10 cellular contexts compared by ENCODE assay signal in the genomic region with DNA sequence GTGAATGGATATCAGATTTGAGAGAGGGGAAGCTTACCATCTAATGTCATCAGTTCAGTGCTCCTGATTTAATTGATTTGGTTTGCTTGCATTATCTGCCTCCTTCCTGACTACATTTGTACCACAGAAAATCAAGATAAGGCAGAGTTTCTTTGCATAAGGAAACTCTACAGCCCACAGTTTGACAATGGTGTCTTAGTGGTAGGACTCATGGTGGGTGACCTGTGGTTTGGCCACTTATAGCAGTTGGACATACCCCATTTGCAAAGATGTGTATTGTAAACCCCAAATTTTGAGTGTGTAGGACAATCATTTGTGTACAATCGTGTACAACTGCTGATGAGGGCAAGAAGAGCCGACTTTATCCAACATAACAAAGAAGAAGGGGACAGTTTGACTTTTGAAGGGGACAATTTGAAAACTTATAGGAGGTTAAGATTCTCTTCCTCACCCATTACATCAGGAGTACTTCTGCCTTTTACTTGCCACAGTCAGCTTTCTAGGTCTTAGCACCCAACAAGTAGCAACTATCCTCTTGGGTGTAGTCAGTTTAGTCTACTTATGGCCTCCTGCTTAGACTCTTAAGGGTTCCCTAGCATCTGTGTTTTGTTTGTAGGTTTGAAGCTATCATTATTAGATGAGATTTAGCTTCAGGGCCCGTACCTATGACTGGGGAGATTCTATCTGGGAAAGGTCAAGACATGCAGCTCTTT. TPM values are rescaled to one million over a fixed set of nuclear protein-coding genes. Genes with fewer than 3 reads are reported as not detected.
DNase-seq lines count a peak whose midpoint lies in the region; ATAC-seq and TF ChIP-seq lines count a peak whose summit lies in the region.
"Had no signal": no experiment of that assay in that cellular context is flagged by ENCODE, and none has a peak within 500 bp of the region (broad histone marks: within the 10 kb centered on the region; RNA-seq: fewer than 3 reads in every experiment).

No MANE protein-coding gene starts in this region.

- H3K9me3 Mint-ChIP-seq in activated naive CD8-positive, alpha-beta T cell treated with anti-CD3 and anti-CD28 coated beads, Interleukin-2, amount 50 U/mL, for 24 hours = no peaks in the 10 kb centered on the region
- peaks cover 0 to under 1% (median 0%) of the 10 kb centered on the region in 7 donors for H3K9me3 Mint-ChIP-seq in naive B cell

- no peak for DNase-seq in right atrium auricular region (ENCODE audit: low spot score)
- DNase-seq in left ventricle myocardium superior = no peak
- no peak for DNase-seq in activated naive CD8-positive, alpha-beta T cell treated with anti-CD3 and anti-CD28 coated beads, Interleukin-2, amount 50 U/mL, for 24 hours
- DNase-seq in naive B cell = no peak
- DNase-seq in retina = no peak
- no peak for DNase-seq in D341Med (ENCODE audit: low spot score)
- DNase-seq in epidermal melanocyte (ENCODE audit: insufficient read length, low spot score) = no peak
- DNase-seq: COR-L47 had no signal

- H3K4me1 ChIP-seq in right atrium auricular region = peaks cover 0 to 79% of the 10 kb centered on the region in 2 donors

- peaks cover 80% of the 10 kb centered on the region for H3K4me1 Mint-ChIP-seq in activated naive CD8-positive, alpha-beta T cell treated with anti-CD3 and anti-CD28 coated beads, Interleukin-2, amount 50 U/mL, for 24 hours
- H3K4me1 Mint-ChIP-seq in naive B cell = peaks cover 81 to 95% (median 92%) of the 10 kb centered on the region in 3 donors

- no peaks in the 10 kb centered on the region for H3K9me3 ChIP-seq in right atrium auricular region
- H3K9me3 ChIP-seq: HAP-1 had no signal

- TF ChIP-seq CTCF in right atrium auricular region (IDR thresholded peaks at IDR 0.05) = no peak

- no peak overlapping the region for H3K4me3 ChIP-seq in right atrium auricular region
- H3K4me3 ChIP-seq: HAP-1 had no signal

- intact Hi-C loops in left ventricle myocardium superior (cut with micrococcal nuclease) = no loop called here

- H3K36me3 Mint-ChIP-seq in activated naive CD8-positive, alpha-beta T cell treated with anti-CD3 and anti-CD28 coated beads, Interleukin-2, amount 50 U/mL, for 24 hours (ENCODE audit: low read depth) = peaks cover 63% of the 10 kb centered on the region
- H3K36me3 Mint-ChIP-seq in naive B cell = peaks cover 15 to 36% of the 10 kb centered on the region in 2 donors

- H3K27me3 Mint-ChIP-seq in activated naive CD8-positive, alpha-beta T cell treated with anti-CD3 and anti-CD28 coated beads, Interleukin-2, amount 50 U/mL, for 24 hours = no peaks in the 10 kb centered on the region
- no peaks in the 10 kb centered on the region for H3K27me3 Mint-ChIP-seq in naive B cell

- no peaks in the 10 kb centered on the region for H3K36me3 ChIP-seq in right atrium auricular region
- H3K36me3 ChIP-seq: HAP-1 had no signal

- ATAC-seq in left ventricle myocardium superior (no peak), naive B cell (ENCODE audit: low read depth in 2 of 2) (peak; percentile 15 to 22), HG03460 (IDR thresholded peaks at IDR 0.05; ENCODE audit: unreplicated experiment) (no peak)
- ATAC-seq in activated naive CD8-positive, alpha-beta T cell treated with anti-CD3 and anti-CD28 coated beads, Interleukin-2, amount 50 U/mL, for 24 hours = peak; percentile 21

- H3K27ac Mint-ChIP-seq in activated naive CD8-positive, alpha-beta T cell treated with anti-CD3 and anti-CD28 coated beads, Interleukin-2, amount 50 U/mL, for 24 hours = peak overlapping the region; percentile 93
- H3K27ac Mint-ChIP-seq in naive B cell = peak overlapping the region; percentile 53 to 100 (median 86)

- H3K27ac ChIP-seq in right atrium auricular region = peak overlapping the region; percentile 99

- H3K27me3 ChIP-seq in right atrium auricular region = no peaks in the 10 kb centered on the region

- peak overlapping the region; percentile 92 for H3K4me3 Mint-ChIP-seq in activated naive CD8-positive, alpha-beta T cell treated with anti-CD3 and anti-CD28 coated beads, Interleukin-2, amount 50 U/mL, for 24 hours
- peak overlapping the region; percentile 78 to 99 (median 91) for H3K4me3 Mint-ChIP-seq in naive B cell

RNA-seq across cellular contexts. Expression of a gene that starts 6.2 kb away (rescaled TPM):
- 100 to 1,000 TPM; 205 to 210 TPM for total RNA-seq in right atrium auricular region
- 175 TPM for total RNA-seq in left ventricle myocardium superior
- polyA plus RNA-seq in naive B cell (ENCODE audit: low read depth in 6 of 6) = 100 to 1,000 TPM in 5 of 6 donors, 10 to 100 TPM in 1; 99.4 to 169 (median 116) TPM

Comparison
In these comparisons a context has a peak if more than half of its experiments do, and no peak if none do; other contexts are left out.
1. ATAC-seq: peak in activated naive CD8-positive, alpha-beta T cell treated with anti-CD3 and anti-CD28 coated beads, Interleukin-2, amount 50 U/mL, for 24 hours (single experiment) and naive B cell (2 of 2); none in left ventricle myocardium superior (single experiment) and HG03460 (single experiment).